Comparison of ENCODE assay signal across 12 cellular contexts in the genomic region with DNA sequence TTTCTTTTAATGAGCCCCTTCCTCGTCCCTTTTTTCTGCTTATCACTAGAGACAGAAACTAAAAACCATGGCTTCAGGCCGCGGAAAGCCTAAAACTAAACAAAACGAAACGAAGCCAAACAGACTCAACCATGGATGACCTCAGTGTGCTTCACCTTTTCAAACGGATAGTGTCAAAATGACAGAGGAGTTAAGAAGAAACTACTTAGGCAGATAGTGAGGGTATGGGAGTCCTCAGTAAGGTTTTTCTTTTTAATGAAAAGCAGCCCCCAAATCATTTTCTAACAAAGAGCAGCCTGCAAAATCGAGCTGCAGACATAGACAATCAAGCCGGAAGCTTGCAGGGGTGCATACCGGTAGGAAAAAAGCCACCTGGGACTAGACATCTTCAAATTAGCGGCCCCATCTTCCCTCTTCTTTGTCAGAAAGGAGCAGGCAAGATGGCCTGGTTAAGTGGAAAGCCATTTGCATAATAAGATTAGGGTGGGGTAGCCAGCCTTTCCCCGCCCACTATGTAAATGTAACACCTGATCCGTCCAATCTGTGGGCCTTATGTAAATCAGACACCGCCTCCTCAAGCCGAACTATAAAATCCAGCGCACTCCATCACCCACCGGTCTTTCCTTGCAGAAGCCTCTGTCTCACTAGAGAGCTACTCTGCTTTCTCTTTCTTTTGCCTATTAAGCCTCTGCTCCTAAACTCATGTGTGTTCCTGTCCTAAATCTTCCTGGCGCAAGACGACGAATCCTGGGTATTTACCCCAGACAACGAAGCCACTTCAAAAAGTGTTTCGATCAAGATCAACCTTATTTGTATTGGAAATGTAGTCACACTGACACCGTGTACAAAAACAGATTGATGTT. TPM values are rescaled to one million over a fixed set of nuclear protein-coding genes. Genes with fewer than 3 reads are reported as not detected.
DNase-seq lines count a peak whose midpoint lies in the region; ATAC-seq and TF ChIP-seq lines count a peak whose summit lies in the region.
"Had no signal": no experiment of that assay in that cellular context is flagged by ENCODE, and none has a peak within 500 bp of the region (broad histone marks: within the 10 kb centered on the region; RNA-seq: fewer than 3 reads in every experiment).

No MANE protein-coding gene starts in this region.

- no peaks in the 10 kb centered on the region for H3K9me2 ChIP-seq in GM23338 (ENCODE audit: insufficient read depth)

- H3K27ac ChIP-seq in 22Rv1 (peak overlapping the region; percentile 23), GM23338 (ENCODE audit: low read depth) (no peak overlapping the region), colonic mucosa (no peak overlapping the region)
- H3K27ac ChIP-seq: KMS-11 had no signal

- intact Hi-C loops in colonic mucosa (cut with DNase I): no loop called here

- no peak overlapping the region for H3K27ac Mint-ChIP-seq in GM23338
- H3K27ac Mint-ChIP-seq: activated CD8-positive, alpha-beta T cell treated with anti-CD3 and anti-CD28 coated beads, Interleukin-2, amount 10 ng/mL, durations not matched to agents 7 days and 5 days had no signal

- H2AFZ ChIP-seq in GM23338: peak overlapping the region; percentile 50

- no peak for TF ChIP-seq POLR2A in erythroblast (IDR thresholded peaks at IDR 0.05; ENCODE audit: low read length)

- peaks cover 3% of the 10 kb centered on the region; the same call in 1 of the 2 replicates for H3K27me3 ChIP-seq in GM23338 (ENCODE audit: insufficient read depth)
- no peaks in the 10 kb centered on the region for H3K27me3 ChIP-seq in colonic mucosa
- H3K27me3 ChIP-seq: stomach had no signal

- H3K4me3 ChIP-seq in GM23338 (no peak overlapping the region), colonic mucosa (no peak overlapping the region)
- H3K4me3 ChIP-seq: stomach had no signal

- peaks cover 19% of the 10 kb centered on the region for H3K4me1 Mint-ChIP-seq in GM23338

- no peaks in the 10 kb centered on the region for H3F3A ChIP-seq in GM23338 (replicated peaks; ENCODE audit: low read depth)

- DNase-seq in GM23338 (ENCODE audit: low spot score) (peak; percentile 94), NCI-H524 (lab: John Stamatoyannopoulos, UW) (peak; percentile 77 to 92), erythroblast (lab: John Stamatoyannopoulos, UW) (peak; percentile 12 to 16), NCI-H345 (lab: John Stamatoyannopoulos, UW) (no peak), cerebellar cortex (ENCODE audit: low spot score) (no peak), colonic mucosa (no peak)
- DNase-seq: activated CD8-positive, alpha-beta T cell treated with anti-CD3 and anti-CD28 coated beads, Interleukin-2, amount 10 ng/mL, durations not matched to agents 7 days and 5 days; effector memory CD4-positive, alpha-beta T cell; stomach had no signal

- H3K4me1 ChIP-seq in GM23338 (ENCODE audit: insufficient read depth) (peaks cover 12% of the 10 kb centered on the region; the same call in 1 of the 2 replicates), colonic mucosa (no peaks in the 10 kb centered on the region)

- H3K9me3 Mint-ChIP-seq in GM23338: no peaks in the 10 kb centered on the region

- H3K9ac ChIP-seq in colonic mucosa (ENCODE audit: low read depth in 2 of 2, low read length in 2 of 2): no peak overlapping the region
- H3K9ac ChIP-seq: KMS-11 had no signal

- H3K36me3 ChIP-seq in GM23338 (ENCODE audit: insufficient read depth): no peaks in the 10 kb centered on the region
- no peaks in the 10 kb centered on the region for H3K36me3 ChIP-seq in colonic mucosa
- H3K36me3 ChIP-seq: stomach had no signal

- H3K4me2 ChIP-seq in GM23338: no peak overlapping the region
- H3K4me2 ChIP-seq: KMS-11 had no signal

- TF ChIP-seq CTCF in 22Rv1 (IDR thresholded peaks at IDR 0.05) (no peak), GM23338 (conservative IDR thresholded peaks at IDR 0.05; ENCODE audit: low read depth in 2 of 2) (no peak), colonic mucosa (IDR thresholded peaks at IDR 0.05) (no peak)

- ATAC-seq in GM23338 (peak; percentile 98), HG02840 (IDR thresholded peaks at IDR 0.05; ENCODE audit: low FRiP score, unreplicated experiment) (no peak)
- ATAC-seq: activated CD8-positive, alpha-beta T cell treated with anti-CD3 and anti-CD28 coated beads, Interleukin-2, amount 10 ng/mL, durations not matched to agents 7 days and 5 days had no signal

- H3K36me3 Mint-ChIP-seq in GM23338 (ENCODE audit: low read depth): no peaks in the 10 kb centered on the region

- no peaks in the 10 kb centered on the region for H3K9me3 ChIP-seq in colonic mucosa
- H3K9me3 ChIP-seq: stomach had no signal

- no peaks in the 10 kb centered on the region for H3K79me2 ChIP-seq in GM23338 (replicated peaks; ENCODE audit: insufficient read depth)

- H4K20me1 ChIP-seq in GM23338 (replicated peaks; ENCODE audit: insufficient read depth): no peaks in the 10 kb centered on the region

- no peak overlapping the region; the same call in 2 of the 3 replicates for H3K4me3 Mint-ChIP-seq in GM23338
- H3K4me3 Mint-ChIP-seq: activated CD8-positive, alpha-beta T cell treated with anti-CD3 and anti-CD28 coated beads, Interleukin-2, amount 10 ng/mL, durations not matched to agents 7 days and 5 days had no signal

- H3K27me3 Mint-ChIP-seq in GM23338 (ENCODE audit: insufficient read depth, low read depth, poor library complexity): peaks cover 3% of the 10 kb centered on the region

TF ChIP-seq in GM23338, 12 proteins besides CTCF, POLR2A, EP300 and RAD21:
- TF ChIP-seq ZNF462 (CRISPR knock-in tag; IDR thresholded peaks at IDR 0.05) (no peak), POLR2AphosphoS5 (IDR thresholded peaks at IDR 0.05; ENCODE audit: low read depth) (peak; percentile 82)
TF ChIP-seq in GM23338: peak in this region for 1.

RNA-seq across cellular contexts. Expression of gene ERO1B, which starts 6.2 kb away (rescaled TPM):
- 3.6 and 4.4 TPM in 2 replicates for total RNA-seq in GM23338 (2014; rRNA removed; shearing (Covaris generic))
- 2.4 and 2.6 TPM in 2 replicates for polyA plus RNA-seq in GM23338 (2016; fragmentation: Nextera tagmentation; extraction: Ambion mirVana)
- 1 to 10 TPM; 2.3 to 2.7 TPM for total RNA-seq in colonic mucosa

Comparison
In these comparisons a context has a peak if more than half of its experiments do, and no peak if none do; other contexts are left out.
1. DNase-seq: peak in GM23338 (single experiment), NCI-H524 (2 of 2) and erythroblast (2 of 2); none in NCI-H345 (single experiment), cerebellar cortex (single experiment) and colonic mucosa (single experiment).